10 cellular contexts compared by ENCODE assay signal in genomic region chr18:50285631-50286321, GRCh38. TPM values are rescaled to one million over a fixed set of nuclear protein-coding genes. Genes with fewer than 3 reads are reported as not detected.
DNase-seq lines count a peak whose midpoint lies in the region; ATAC-seq and TF ChIP-seq lines count a peak whose summit lies in the region.
"Had no signal": no experiment of that assay in that cellular context is flagged by ENCODE, and none has a peak within 500 bp of the region (broad histone marks: within the 10 kb centered on the region; RNA-seq: fewer than 3 reads in every experiment).

No MANE protein-coding gene starts in this region.

- no peaks in the 10 kb centered on the region for H3K27me3 ChIP-seq in iPS-15b (ENCODE audit: control insufficient read depth, insufficient read depth, low read length)
- H3K27me3 ChIP-seq: BE2C, neutrophil had no signal

- no peak for TF ChIP-seq CTCF in WTC11 (IDR thresholded peaks at IDR 0.05)
- no peak for TF ChIP-seq CTCF in type B pancreatic cell (conservative IDR thresholded peaks at IDR 0.05)

- peak overlapping the region; percentile 51 for H3K27ac Mint-ChIP-seq in activated naive CD4-positive, alpha-beta T cell treated with anti-CD3 and anti-CD28 coated beads, Interleukin-2, amount 50 U/mL, for 24 hours
- H3K27ac Mint-ChIP-seq in activated naive CD4-positive, alpha-beta T cell treated with anti-CD3 and anti-CD28 coated beads, Interleukin-2, amount 50 U/mL, for 72 hours, result peak overlapping the region in 1 of 2 donors; percentile 94
- peak overlapping the region; percentile 63; the same call in 1 of the 2 replicates for H3K27ac Mint-ChIP-seq in WTC11
- no peak overlapping the region for H3K27ac Mint-ChIP-seq in type B pancreatic cell

- peaks cover 22% of the 10 kb centered on the region for H3K36me3 Mint-ChIP-seq in activated naive CD4-positive, alpha-beta T cell treated with anti-CD3 and anti-CD28 coated beads, Interleukin-2, amount 50 U/mL, for 24 hours
- H3K36me3 Mint-ChIP-seq in activated naive CD4-positive, alpha-beta T cell treated with anti-CD3 and anti-CD28 coated beads, Interleukin-2, amount 50 U/mL, for 72 hours, result peaks cover 39 to 50% of the 10 kb centered on the region in 2 donors
- H3K36me3 Mint-ChIP-seq in WTC11 (peaks cover 37% of the 10 kb centered on the region), type B pancreatic cell (peaks cover 24% of the 10 kb centered on the region)

- CTCF ChIA-PET in WTC11 (lab: Charles Lee), result interaction anchor here (0.6 kb wide), 1 partner anchor 71 kb away, joined by 3 read pairs; no protein-coding TSS in a partner anchor

- peak overlapping the region; percentile 99 for H3K4me3 Mint-ChIP-seq in activated naive CD4-positive, alpha-beta T cell treated with anti-CD3 and anti-CD28 coated beads, Interleukin-2, amount 50 U/mL, for 24 hours
- H3K4me3 Mint-ChIP-seq in WTC11 (peak overlapping the region; percentile 98), type B pancreatic cell (peak overlapping the region; percentile 97)

- peaks cover 33% of the 10 kb centered on the region for H3K4me1 Mint-ChIP-seq in activated naive CD4-positive, alpha-beta T cell treated with anti-CD3 and anti-CD28 coated beads, Interleukin-2, amount 50 U/mL, for 24 hours
- H3K4me1 Mint-ChIP-seq in WTC11 (peaks cover 18% of the 10 kb centered on the region), type B pancreatic cell (ENCODE audit: unreplicated experiment) (peaks cover 23% of the 10 kb centered on the region)

- no peaks in the 10 kb centered on the region for H3K9me3 Mint-ChIP-seq in activated naive CD4-positive, alpha-beta T cell treated with anti-CD3 and anti-CD28 coated beads, Interleukin-2, amount 50 U/mL, for 24 hours
- no peaks in the 10 kb centered on the region for H3K9me3 Mint-ChIP-seq in activated naive CD4-positive, alpha-beta T cell treated with anti-CD3 and anti-CD28 coated beads, Interleukin-2, amount 50 U/mL, for 72 hours
- H3K9me3 Mint-ChIP-seq in WTC11 (no peaks in the 10 kb centered on the region), type B pancreatic cell (no peaks in the 10 kb centered on the region)

- peaks cover 27% of the 10 kb centered on the region for H3K36me3 ChIP-seq in iPS-15b (ENCODE audit: control insufficient read depth, insufficient read depth, low read length)
- H3K36me3 ChIP-seq: BE2C had no signal

- ATAC-seq in activated naive CD4-positive, alpha-beta T cell treated with anti-CD3 and anti-CD28 coated beads, Interleukin-2, amount 50 U/mL, for 72 hours, result no peak
- ATAC-seq in WTC11 (no peak), HG03571 (IDR thresholded peaks at IDR 0.05; ENCODE audit: unreplicated experiment) (no peak)

- peak overlapping the region; percentile 91 for H3K4me3 ChIP-seq in iPS-15b (ENCODE audit: low read depth, low read length)

- H3K4me1 ChIP-seq in iPS-15b (ENCODE audit: control insufficient read depth, insufficient read depth, low read length), result no peaks in the 10 kb centered on the region
- H3K4me1 ChIP-seq: BE2C had no signal

- DNase-seq in activated naive CD4-positive, alpha-beta T cell treated with anti-CD3 and anti-CD28 coated beads, Interleukin-2, amount 50 U/mL, for 72 hours (ENCODE audit: low spot score in 2 of 2), result no peak
- DNase-seq in WTC11 (ENCODE audit: low spot score) (no peak), type B pancreatic cell (ENCODE audit: extremely low spot score, unreplicated experiment) (no peak), NCI-H2081 (lab: John Stamatoyannopoulos, UW) (no peak), UCSD-AML1 (lab: John Stamatoyannopoulos, UW; ENCODE audit: unreplicated experiment) (no peak)
- DNase-seq: BE2C had no signal

- H3K27me3 Mint-ChIP-seq in activated naive CD4-positive, alpha-beta T cell treated with anti-CD3 and anti-CD28 coated beads, Interleukin-2, amount 50 U/mL, for 24 hours, result no peaks in the 10 kb centered on the region
- H3K27me3 Mint-ChIP-seq in WTC11 (ENCODE audit: low read depth), result no peaks in the 10 kb centered on the region
- H3K27me3 Mint-ChIP-seq in type B pancreatic cell, result no peaks in the 10 kb centered on the region

- no peak overlapping the region for H3K9ac ChIP-seq in iPS-15b (ENCODE audit: low read depth, low read length)

- H3K9me3 ChIP-seq in iPS-15b (ENCODE audit: control insufficient read depth, insufficient read depth, low read length), result no peaks in the 10 kb centered on the region
- H3K9me3 ChIP-seq: BE2C, neutrophil had no signal

- POLR2A ChIA-PET in WTC11 (lab: Charles Lee), result no interaction called here

TF ChIP-seq in WTC11, 78 proteins besides CTCF, POLR2A, EP300 and RAD21:
- no peak for TF ChIP-seq ZNF396 (CRISPR knock-in tag; IDR thresholded peaks at IDR 0.05; ENCODE audit: borderline replicate concordance)

RNA-seq across cellular contexts. Expression of gene CXXC1, which starts 1.7 kb away (rescaled TPM):
- total RNA-seq in activated naive CD4-positive, alpha-beta T cell treated with anti-CD3 and anti-CD28 coated beads, Interleukin-2, amount 50 U/mL, for 72 hours, result 100 to 1,000 TPM in 1 of 2 donors, 10 to 100 TPM in 1; 88.9 to 177 TPM
- total RNA-seq in WTC11 (2021), result 88.7 to 94.5 TPM (median 94.0 TPM) in 3 replicates
- 88.7 and 95.1 TPM in 2 replicates for total RNA-seq in type B pancreatic cell (ENCODE audit: low replicate concordance)

RNA-seq across cellular contexts. Expression of gene MBD1, which starts 4.5 kb away (rescaled TPM):
- total RNA-seq in activated naive CD4-positive, alpha-beta T cell treated with anti-CD3 and anti-CD28 coated beads, Interleukin-2, amount 50 U/mL, for 72 hours, result 100 to 1,000 TPM in 1 of 2 donors, 10 to 100 TPM in 1; 79.7 to 123 TPM
- 47.6 to 53.4 TPM (median 48.4 TPM) in 3 replicates for total RNA-seq in WTC11 (2021)
- 66.3 and 81.9 TPM in 2 replicates for total RNA-seq in type B pancreatic cell (ENCODE audit: low replicate concordance)

RNA-seq across cellular contexts. Expression of gene CFAP53, which starts 19.5 kb away (rescaled TPM):
- total RNA-seq in activated naive CD4-positive, alpha-beta T cell treated with anti-CD3 and anti-CD28 coated beads, Interleukin-2, amount 50 U/mL, for 72 hours, result 1 to 10 TPM in 1 of 2 donors, under 1 TPM in 1; 0.82 to 2.2 TPM
- total RNA-seq in WTC11 (2021) (0.26 to 0.27 TPM (median 0.27 TPM) in 3 replicates), type B pancreatic cell (ENCODE audit: low replicate concordance) (0.59 and 1.1 TPM in 2 replicates)
